Comparison of ENCODE assay signal across 1 cellular context in genomic region chr6:157317129-157317814, GRCh38.
A peak's percentile ranks its signal among the peaks of the same experiment; 100 is the strongest.
TF ChIP-seq lines count a peak whose summit lies in the region.

No MANE protein-coding gene starts in this region.

TF ChIP-seq in K562, 482 proteins besides CTCF, POLR2A, EP300 and RAD21 (continued from another document and continues in another):
- peak; percentile 50 for TF ChIP-seq ZBTB40 (IDR thresholded peaks at IDR 0.05)
- TF ChIP-seq ZBTB40 (CRISPR knock-in tag; IDR thresholded peaks at IDR 0.05): no peak
- TF ChIP-seq ZNF395 (CRISPR knock-in tag; IDR thresholded peaks at IDR 0.05): peak; percentile 34; the same call in 1 of the 2 replicates
- TF ChIP-seq MGA (IDR thresholded peaks at IDR 0.05): peak; percentile 34; the same call in 1 of the 2 replicates
- peak; percentile 71; the same call in 1 of the 2 replicates for TF ChIP-seq SMARCA5 (IDR thresholded peaks at IDR 0.05)
- no peak for TF ChIP-seq SRSF9 (IDR thresholded peaks at IDR 0.05; ENCODE audit: borderline replicate concordance, low read depth, low read length)
- no peak for TF ChIP-seq GABPA (tag; conservative IDR thresholded peaks at IDR 0.05; ENCODE audit: low read depth)
- no peak for TF ChIP-seq E2F3 (CRISPR knock-in tag; IDR thresholded peaks at IDR 0.05)
- TF ChIP-seq YY1 (IDR thresholded peaks at IDR 0.05; ENCODE audit: borderline replicate concordance in 1 of 3, control insufficient read depth in 1 of 3, extremely low read depth in 1 of 3, insufficient read depth in 3 of 3, insufficient read length in 1 of 3, insufficient replicate concordance in 2 of 3, low read depth in 1 of 3, low read length in 2 of 3): peak in 1 of 3 experiments; percentile 81
- no peak for TF ChIP-seq EGR1 (conservative IDR thresholded peaks at IDR 0.05)
- no peak for TF ChIP-seq HMG20A (CRISPR knock-in tag; conservative IDR thresholded peaks at IDR 0.05)
- TF ChIP-seq ZNF699 (CRISPR knock-in tag; IDR thresholded peaks at IDR 0.05; ENCODE audit: insufficient replicate concordance): no peak
- TF ChIP-seq NCOA4 (IDR thresholded peaks at IDR 0.05; ENCODE audit: partially characterized antibody): peak; percentile 77
- no peak for TF ChIP-seq MXD1 (CRISPR knock-in tag; IDR thresholded peaks at IDR 0.05; ENCODE audit: borderline replicate concordance, poor library complexity, severe bottlenecking)
- TF ChIP-seq HES1 (IDR thresholded peaks at IDR 0.05; ENCODE audit: low read depth): 0 out of 2 replicates have a peak, but pooled peaks have one; percentile 22
- TF ChIP-seq HMBOX1 (IDR thresholded peaks at IDR 0.05): peak; percentile 91
- TF ChIP-seq ARID3A (IDR thresholded peaks at IDR 0.05; ENCODE audit: borderline replicate concordance, low read depth, low read length): peak; percentile 82; the same call in 1 of the 2 replicates
- peak; percentile 47 for TF ChIP-seq TAF9B (IDR thresholded peaks at IDR 0.05; ENCODE audit: partially characterized antibody)
- peak; percentile 56 to 79 for TF ChIP-seq TRIM24 (IDR thresholded peaks at IDR 0.05)
- TF ChIP-seq SAP30 (IDR thresholded peaks at IDR 0.05; ENCODE audit: borderline replicate concordance, insufficient read depth, low read depth, low read length, poor library complexity, severe bottlenecking): no peak
- TF ChIP-seq ARNT (IDR thresholded peaks at IDR 0.05): peak in 1 of 2 experiments; percentile 89; a peak in 3 of 4 replicates
- no peak for TF ChIP-seq ZNF583 (CRISPR knock-in tag; IDR thresholded peaks at IDR 0.05)
- no peak for TF ChIP-seq BMI1 (IDR thresholded peaks at IDR 0.05; ENCODE audit: low read length)
- TF ChIP-seq ZNF174 (CRISPR knock-in tag; IDR thresholded peaks at IDR 0.05): no peak
- TF ChIP-seq ELF2 (CRISPR knock-in tag; IDR thresholded peaks at IDR 0.05): no peak
- no peak for TF ChIP-seq ZKSCAN8 (CRISPR knock-in tag; IDR thresholded peaks at IDR 0.05)
- TF ChIP-seq NFIX (CRISPR knock-in tag; IDR thresholded peaks at IDR 0.05; ENCODE audit: low read depth): peak; percentile 27; the same call in 1 of the 2 replicates
- TF ChIP-seq FOXK2 (conservative IDR thresholded peaks at IDR 0.05 in 1 of 2, IDR thresholded peaks at IDR 0.05 in 1 of 2; ENCODE audit: low read depth in 2 of 2): peak; percentile 61 to 73; a peak in 3 of 4 replicates
